Comparison of ENCODE assay signal across 28 cellular contexts in the genomic region with DNA sequence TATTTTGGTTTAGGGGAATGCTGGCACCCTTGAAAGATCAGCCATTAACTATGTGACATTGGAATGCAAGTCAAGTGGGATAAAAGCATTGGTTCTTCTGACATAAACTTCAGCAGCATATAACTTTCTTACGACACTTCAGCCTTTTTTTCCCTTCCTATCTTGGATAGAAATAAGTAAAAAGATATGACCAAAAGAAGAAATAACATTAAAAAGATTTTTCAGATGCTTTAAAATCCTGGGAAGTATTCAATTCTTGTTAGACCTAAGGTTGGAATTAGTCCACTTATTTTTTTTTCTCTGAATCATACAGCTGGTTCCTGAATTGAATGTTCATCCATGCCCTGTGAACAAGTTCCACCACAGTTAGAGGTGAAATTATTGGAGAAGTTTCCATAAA.
"Had no signal": no experiment of that assay in that cellular context is flagged by ENCODE, and none has a peak within 500 bp of the region (broad histone marks: within the 10 kb centered on the region; RNA-seq: fewer than 3 reads in every experiment).

No MANE protein-coding gene starts in this region.

- FAIRE-seq: colon, urothelium cell line had no signal

- H3K27ac Mint-ChIP-seq: activated CD8-positive, alpha-beta memory T cell treated with anti-CD3 and anti-CD28 coated beads, Interleukin-2, amount 10 ng/mL, durations not matched to agents 7 days and 5 days; activated CD8-positive, alpha-beta T cell treated with anti-CD3 and anti-CD28 coated beads, Interleukin-2, amount 10 ng/mL, durations not matched to agents 7 days and 5 days; activated naive CD4-positive, alpha-beta T cell treated with anti-CD3 and anti-CD28 coated beads, Interleukin-2, amount 50 U/mL, for 72 hours; activated T-cell treated with anti-CD3 and anti-CD28 coated beads, Interleukin-2, amount 50 U/mL, for 72 hours; natural killer cell treated with Interleukin-12 subunit alpha and Interleukin-12 subunit beta and Interleukin-15 and Interleukin-18, amount 100 ng/mL, for 72 hours; T-helper 17 cell had no signal

- H3K36me3 Mint-ChIP-seq: activated CD8-positive, alpha-beta memory T cell treated with anti-CD3 and anti-CD28 coated beads, Interleukin-2, amount 10 ng/mL, durations not matched to agents 7 days and 5 days; activated naive CD4-positive, alpha-beta T cell treated with anti-CD3 and anti-CD28 coated beads, Interleukin-2, amount 50 U/mL, for 72 hours had no signal

- H3K27me3 Mint-ChIP-seq: activated CD8-positive, alpha-beta memory T cell treated with anti-CD3 and anti-CD28 coated beads, Interleukin-2, amount 10 ng/mL, durations not matched to agents 7 days and 5 days; natural killer cell treated with Interleukin-12 subunit alpha and Interleukin-12 subunit beta and Interleukin-15 and Interleukin-18, amount 100 ng/mL, for 72 hours; T-helper 17 cell had no signal

- H3K4me3 ChIP-seq: esophagus muscularis mucosa, gastrocnemius medialis, mucosa of descending colon, right lobe of liver, transverse colon had no signal

- H3K4me1 Mint-ChIP-seq: activated CD8-positive, alpha-beta memory T cell treated with anti-CD3 and anti-CD28 coated beads, Interleukin-2, amount 10 ng/mL, durations not matched to agents 7 days and 5 days; T-helper 17 cell had no signal

- H3K27me3 ChIP-seq: brain microvascular endothelial cell, esophagus muscularis mucosa, gastrocnemius medialis, right lobe of liver, transverse colon had no signal

- H3K4me3 Mint-ChIP-seq: activated CD8-positive, alpha-beta memory T cell treated with anti-CD3 and anti-CD28 coated beads, Interleukin-2, amount 10 ng/mL, durations not matched to agents 7 days and 5 days; activated CD8-positive, alpha-beta T cell treated with anti-CD3 and anti-CD28 coated beads, Interleukin-2, amount 10 ng/mL, durations not matched to agents 7 days and 5 days; activated T-cell treated with anti-CD3 and anti-CD28 coated beads, Interleukin-2, amount 50 U/mL, for 72 hours; natural killer cell treated with Interleukin-12 subunit alpha and Interleukin-12 subunit beta and Interleukin-15 and Interleukin-18, amount 100 ng/mL, for 72 hours; T-helper 17 cell had no signal

- H3K9me3 ChIP-seq: gastrocnemius medialis, mucosa of descending colon, right lobe of liver, transverse colon had no signal

- DNase-seq: activated CD4-positive, CD25-positive, alpha-beta regulatory T cell treated with anti-CD3 and anti-CD28 coated beads, Interleukin-2, amount 50 U/mL, for 72 hours; activated CD8-positive, alpha-beta memory T cell treated with anti-CD3 and anti-CD28 coated beads, Interleukin-2, amount 10 ng/mL, durations not matched to agents 7 days and 5 days; activated CD8-positive, alpha-beta T cell treated with anti-CD3 and anti-CD28 coated beads, Interleukin-2, amount 10 ng/mL, durations not matched to agents 7 days and 5 days; activated naive CD4-positive, alpha-beta T cell; activated T-cell treated with anti-CD3 and anti-CD28 coated beads, Interleukin-2, amount 50 U/mL, for 72 hours; anterior cingulate cortex; brain microvascular endothelial cell; central memory CD4-positive, alpha-beta T cell; dermis blood vessel endothelial cell; effector CD4-positive, alpha-beta T cell; gastrocnemius medialis; glutamatergic neuron; islet precursor cell; left cardiac atrium; left ventricle myocardium superior; mucosa of descending colon; posterior cingulate gyrus; right lobe of liver; stimulated activated CD4-positive, alpha-beta T cell treated with anti-CD3 and anti-CD28 coated beads, Interleukin-2, amount 100 ng/mL, for 48 hours; stimulated activated naive CD4-positive, alpha-beta T cell treated with Interleukin-2 at 50 U/mL for 16 hours; T-helper 17 cell; T1000; transverse colon had no signal

- H3K27ac ChIP-seq: brain microvascular endothelial cell, esophagus muscularis mucosa, gastrocnemius medialis, right lobe of liver, transverse colon had no signal

- H3K36me3 ChIP-seq: brain microvascular endothelial cell, esophagus muscularis mucosa, gastrocnemius medialis, right lobe of liver, transverse colon had no signal

- H3K4me1 ChIP-seq: esophagus muscularis mucosa, gastrocnemius medialis, right lobe of liver, transverse colon had no signal
